ENCODE assay signal across 8 cellular contexts in genomic region chr21:36104306-36105300, GRCh38. TPM values are rescaled to one million over a fixed set of nuclear protein-coding genes. Genes with fewer than 3 reads are reported as not detected.
A peak's percentile ranks its signal among the peaks of the same experiment; 100 is the strongest.
DNase-seq lines count a peak whose midpoint lies in the region; ATAC-seq and TF ChIP-seq lines count a peak whose summit lies in the region.

No MANE protein-coding gene starts in this region.

- no peaks in the 10 kb centered on the region for H3K36me3 Mint-ChIP-seq in HFFc6 (ENCODE audit: low read depth)
- H3K36me3 Mint-ChIP-seq in activated CD4-positive, alpha-beta T cell treated with anti-CD3 and anti-CD28 coated beads, Interleukin-2, amount 10 ng/mL, durations not matched to agents 7 days and 5 days (ENCODE audit: low read depth) = peaks cover 4% of the 10 kb centered on the region

- CTCF ChIA-PET in activated CD4-positive, alpha-beta T cell treated with anti-CD3 and anti-CD28 coated beads, Interleukin-2, amount 10 ng/mL, durations not matched to agents 7 days and 5 days (lab: Charles Lee) = no interaction called here

- no peak for DNase-seq in HFFc6
- peak; percentile 42 for DNase-seq in activated CD4-positive, alpha-beta T cell treated with anti-CD3 and anti-CD28 coated beads, Interleukin-2, amount 10 ng/mL, durations not matched to agents 7 days and 5 days
- peak; percentile 54 for DNase-seq in lower lobe of right lung
- DNase-seq in stimulated activated CD8-positive, alpha-beta memory T cell treated with anti-CD3 and anti-CD28 coated beads, Interleukin-2, amount 100 ng/mL, for 1 hour (ENCODE audit: low read depth in 2 of 2) = peak; percentile 7 to 39
- DNase-seq in NCI-H187 (lab: John Stamatoyannopoulos, UW) = no peak

- H3K27ac ChIP-seq in duodenal mucosa (ENCODE audit: low read depth, low read length) = no peak overlapping the region
- H3K27ac ChIP-seq in lower lobe of right lung = no peak overlapping the region

- H3K4me1 ChIP-seq in duodenal mucosa (ENCODE audit: control insufficient read depth in 1 of 2, insufficient read depth in 2 of 2, low read length in 2 of 2) (no peaks in the 10 kb centered on the region), lower lobe of right lung (no peaks in the 10 kb centered on the region)

- H3K27me3 ChIP-seq in duodenal mucosa (ENCODE audit: control insufficient read depth in 1 of 2, insufficient read depth in 2 of 2, low read length in 2 of 2) = no peaks in the 10 kb centered on the region
- peaks cover 6% of the 10 kb centered on the region for H3K27me3 ChIP-seq in lower lobe of right lung (ENCODE audit: low read depth)

- H3K4me3 Mint-ChIP-seq in HFFc6 = peak overlapping the region; percentile 79
- peak overlapping the region; percentile 9 for H3K4me3 Mint-ChIP-seq in activated CD4-positive, alpha-beta T cell treated with anti-CD3 and anti-CD28 coated beads, Interleukin-2, amount 10 ng/mL, durations not matched to agents 7 days and 5 days

- H3K36me3 ChIP-seq in duodenal mucosa (ENCODE audit: control insufficient read depth in 1 of 2, insufficient read depth in 2 of 2, low read length in 2 of 2) (no peaks in the 10 kb centered on the region), lower lobe of right lung (no peaks in the 10 kb centered on the region)

- POLR2A ChIA-PET in activated CD4-positive, alpha-beta T cell treated with anti-CD3 and anti-CD28 coated beads, Interleukin-2, amount 10 ng/mL, durations not matched to agents 7 days and 5 days (lab: Charles Lee) = no interaction called here

- H3K27me3 Mint-ChIP-seq in HFFc6 (ENCODE audit: insufficient read depth) = peaks cover 26% of the 10 kb centered on the region
- H3K27me3 Mint-ChIP-seq in activated CD4-positive, alpha-beta T cell treated with anti-CD3 and anti-CD28 coated beads, Interleukin-2, amount 10 ng/mL, durations not matched to agents 7 days and 5 days = peaks cover 51% of the 10 kb centered on the region

- peak; percentile 76 for TF ChIP-seq CTCF in HFFc6 (IDR thresholded peaks at IDR 0.05)
- TF ChIP-seq CTCF in lower lobe of right lung (IDR thresholded peaks at IDR 0.05) = peak; percentile 58

- ATAC-seq in lower lobe of right lung (no peak), GM18909 (IDR thresholded peaks at IDR 0.05; ENCODE audit: poor library complexity, unreplicated experiment) (no peak), HG03025 (IDR thresholded peaks at IDR 0.05; ENCODE audit: low FRiP score, unreplicated experiment) (no peak)

- peaks cover 24% of the 10 kb centered on the region; the same call in 1 of the 2 replicates for H3K4me1 Mint-ChIP-seq in HFFc6 (ENCODE audit: low read depth)
- H3K4me1 Mint-ChIP-seq in activated CD4-positive, alpha-beta T cell treated with anti-CD3 and anti-CD28 coated beads, Interleukin-2, amount 10 ng/mL, durations not matched to agents 7 days and 5 days = peaks cover 10% of the 10 kb centered on the region

- H3K4me3 ChIP-seq in duodenal mucosa (ENCODE audit: low read depth in 1 of 2, low read length in 2 of 2) (peak overlapping the region; percentile 14), lower lobe of right lung (peak overlapping the region; percentile 17)

- H3K27ac Mint-ChIP-seq in HFFc6 = peak overlapping the region; percentile 54; the same call in 1 of the 2 replicates
- H3K27ac Mint-ChIP-seq in activated CD4-positive, alpha-beta T cell treated with anti-CD3 and anti-CD28 coated beads, Interleukin-2, amount 10 ng/mL, durations not matched to agents 7 days and 5 days = no peak overlapping the region

- intact Hi-C loops in lower lobe of right lung (cut with DNase I) = no loop called here

- H3K9me3 ChIP-seq in duodenal mucosa (ENCODE audit: control insufficient read depth in 1 of 2, low read length in 2 of 2) (no peaks in the 10 kb centered on the region), lower lobe of right lung (no peaks in the 10 kb centered on the region)

- H3K9ac ChIP-seq in duodenal mucosa (ENCODE audit: low read depth in 1 of 2, low read length in 2 of 2) = no peak overlapping the region

- H3K9me3 Mint-ChIP-seq in HFFc6 = no peaks in the 10 kb centered on the region; the same call in 1 of the 2 replicates
- peaks cover 3% of the 10 kb centered on the region for H3K9me3 Mint-ChIP-seq in activated CD4-positive, alpha-beta T cell treated with anti-CD3 and anti-CD28 coated beads, Interleukin-2, amount 10 ng/mL, durations not matched to agents 7 days and 5 days

RNA-seq across cellular contexts. Expression of gene CBR3, which starts 30.3 kb away (rescaled TPM):
- 10 to 100 TPM; 15.1 to 25.9 (median 23.5) TPM for total RNA-seq in HFFc6 (2021; fragmentation: NEBNext Ultra II Directional; extraction: Animal tissue kit (Norgen Biotek cat#: 25700))
- total RNA-seq in activated CD4-positive, alpha-beta T cell treated with anti-CD3 and anti-CD28 coated beads, Interleukin-2, amount 10 ng/mL, durations not matched to agents 7 days and 5 days = 10 to 100 TPM; 24.4 to 30.9 TPM
- total RNA-seq in lower lobe of right lung = 4.3 TPM

RNA-seq across cellular contexts. Expression of gene CBR1, which starts 34.8 kb away (rescaled TPM):
- total RNA-seq in HFFc6 (2021; fragmentation: NEBNext Ultra II Directional; extraction: Animal tissue kit (Norgen Biotek cat#: 25700)) = 100 to 1,000 TPM; 103 to 144 (median 138) TPM
- 10 to 100 TPM; 49.5 to 51.1 TPM for total RNA-seq in activated CD4-positive, alpha-beta T cell treated with anti-CD3 and anti-CD28 coated beads, Interleukin-2, amount 10 ng/mL, durations not matched to agents 7 days and 5 days
- total RNA-seq in lower lobe of right lung = 72.9 TPM

RNA-seq across cellular contexts. Expression of gene SETD4, which starts 44.3 kb away (rescaled TPM):
- 10 to 100 TPM in 1 of 6 experiments, 1 to 10 TPM in 5; 7.6 to 10.1 (median 8.7) TPM for total RNA-seq in HFFc6 (2021; fragmentation: NEBNext Ultra II Directional; extraction: Animal tissue kit (Norgen Biotek cat#: 25700))
- total RNA-seq in activated CD4-positive, alpha-beta T cell treated with anti-CD3 and anti-CD28 coated beads, Interleukin-2, amount 10 ng/mL, durations not matched to agents 7 days and 5 days = 10 to 100 TPM; 15.7 to 19.4 TPM
- total RNA-seq in lower lobe of right lung = 19.4 TPM

RNA-seq across cellular contexts. Expression of gene DOP1B, which starts 52.0 kb away (rescaled TPM):
- 10 to 100 TPM; 13.2 to 19.4 (median 15.3) TPM for total RNA-seq in HFFc6 (2021; fragmentation: NEBNext Ultra II Directional; extraction: Animal tissue kit (Norgen Biotek cat#: 25700))
- total RNA-seq in activated CD4-positive, alpha-beta T cell treated with anti-CD3 and anti-CD28 coated beads, Interleukin-2, amount 10 ng/mL, durations not matched to agents 7 days and 5 days = 10 to 100 TPM; 24.6 to 24.7 TPM
- total RNA-seq in lower lobe of right lung = 24.6 TPM

Comparison
In these comparisons a context has a peak if more than half of its experiments do, and no peak if none do; other contexts are left out.
1. DNase-seq: peak in activated CD4-positive, alpha-beta T cell treated with anti-CD3 and anti-CD28 coated beads, Interleukin-2, amount 10 ng/mL, durations not matched to agents 7 days and 5 days (single experiment), lower lobe of right lung (single experiment) and stimulated activated CD8-positive, alpha-beta memory T cell treated with anti-CD3 and anti-CD28 coated beads, Interleukin-2, amount 100 ng/mL, for 1 hour (2 of 2); none in HFFc6 (single experiment) and NCI-H187 (0 of 2).